28 cellular contexts compared by ENCODE assay signal in genomic region chr6:107448776-107449175, GRCh38.
"Had no signal": no experiment of that assay in that cellular context is flagged by ENCODE, and none has a peak within 500 bp of the region (broad histone marks: within the 10 kb centered on the region; RNA-seq: fewer than 3 reads in every experiment).

No MANE protein-coding gene starts in this region.

- H3K4me3 ChIP-seq: pancreas, psoas muscle, right lobe of liver, sigmoid colon, skin epidermis, smooth muscle cell, spleen, suprapubic skin, testis, tibial artery, transverse colon, upper lobe of right lung, uterus had no signal

- H3K27me3 ChIP-seq: neutrophil, pancreas, right lobe of liver, sigmoid colon, spleen, suprapubic skin, testis, tibial artery, transverse colon, upper lobe of right lung, uterus had no signal

- H3K4me1 ChIP-seq: pancreas, psoas muscle, right lobe of liver, sigmoid colon, spleen, suprapubic skin, testis, tibial artery, upper lobe of right lung, uterus had no signal

- H3K9me3 ChIP-seq: pancreas, testis, uterus had no signal

- H3K4me2 ChIP-seq: smooth muscle cell had no signal

- H3K27ac ChIP-seq: neutrophil, pancreas, psoas muscle, right lobe of liver, sigmoid colon, skin epidermis, spleen, suprapubic skin, testis, tibial artery, transverse colon, upper lobe of right lung, uterus had no signal

- DNase-seq: naive thymus-derived CD8-positive, alpha-beta T cell; nephron progenitor cell; nucleus accumbens; pancreas; posterior cingulate gyrus; psoas muscle; right cardiac atrium; right lobe of liver; sigmoid colon; spleen; stimulated activated CD4-positive, alpha-beta T cell treated with anti-CD3 and anti-CD28 coated beads, Interleukin-12 subunit alpha, Interleukin-12 subunit beta, amount 100 ng/mL, for 4 hours; stimulated activated CD4-positive, alpha-beta T cell treated with anti-CD3 and anti-CD28 coated beads, Interleukin-1b, Interleukin-23, amount 100 ng/mL, for 48 hours; stimulated activated CD4-positive, alpha-beta T cell treated with anti-CD3 and anti-CD28 coated beads, Interleukin-4, amount 100 ng/mL, for 1 hour; stimulated activated CD4-positive, alpha-beta T cell treated with anti-CD3 and anti-CD28 coated beads, Interleukin-4, amount 100 ng/mL, for 4 hours; stimulated activated CD8-positive, alpha-beta memory T cell treated with anti-CD3 and anti-CD28 coated beads, Interleukin-4, amount 100 ng/mL, for 48 hours; stimulated activated naive CD4-positive, alpha-beta T cell; stimulated activated naive CD8-positive, alpha-beta T cell treated with anti-CD3 and anti-CD28 coated beads, Interleukin-15, amount 100 ng/mL, for 72 hours; stimulated activated naive CD8-positive, alpha-beta T cell treated with anti-CD3 and anti-CD28 coated beads, Interleukin-15, Interleukin-2, amounts not matched to agents 100 U/mL and 50 U/mL, for 24 hours; substantia nigra; testis; tibial artery; transverse colon; upper lobe of right lung; uterus had no signal

- H3K36me3 ChIP-seq: neutrophil, pancreas, sigmoid colon, upper lobe of right lung, uterus had no signal
